15 cellular contexts compared by ENCODE assay signal in genomic region chr17:72005332-72006163, GRCh38.
DNase-seq lines count a peak whose midpoint lies in the region; ATAC-seq and TF ChIP-seq lines count a peak whose summit lies in the region.
"Had no signal": no experiment of that assay in that cellular context is flagged by ENCODE, and none has a peak within 500 bp of the region (broad histone marks: within the 10 kb centered on the region; RNA-seq: fewer than 3 reads in every experiment).

No MANE protein-coding gene starts in this region.

- in situ Hi-C loops in GM13977 (cut with MboI; ENCODE audit: low pct_unique_long_range_greater_than_20kb, low sequenced_read_pairs, unreplicated experiment) = no loop called here

- H3K4me3 Mint-ChIP-seq in natural killer cell = no peak overlapping the region

- ATAC-seq in GM18505 (IDR thresholded peaks at IDR 0.05; ENCODE audit: unreplicated experiment) = peak; percentile 58
- peak; percentile 74 for ATAC-seq in GM19395 (IDR thresholded peaks at IDR 0.05; ENCODE audit: unreplicated experiment)
- ATAC-seq in HG02759 (IDR thresholded peaks at IDR 0.05; ENCODE audit: unreplicated experiment) = peak; percentile 67
- peak; percentile 51 for ATAC-seq in HG03439 (IDR thresholded peaks at IDR 0.05; ENCODE audit: unreplicated experiment)
- ATAC-seq in natural killer cell = no peak
- ATAC-seq in GM18861 (IDR thresholded peaks at IDR 0.05; ENCODE audit: unreplicated experiment) = no peak
- ATAC-seq: PC-3 had no signal

- no peaks in the 10 kb centered on the region for H3K4me1 Mint-ChIP-seq in natural killer cell

- intact Hi-C loops in natural killer cell (cut with micrococcal nuclease) = no loop called here

- no peaks in the 10 kb centered on the region for H3K36me3 Mint-ChIP-seq in natural killer cell

- no peak overlapping the region for H3K27ac Mint-ChIP-seq in natural killer cell

- no peak for TF ChIP-seq CTCF in natural killer cell (IDR thresholded peaks at IDR 0.05)
- no peak for TF ChIP-seq CTCF in GM13977 (IDR thresholded peaks at IDR 0.05; ENCODE audit: extremely low read depth, insufficient read depth, missing control alignments)

- TF ChIP-seq POLR2A in GM18505 (IDR thresholded peaks at IDR 0.05; ENCODE audit: borderline replicate concordance, extremely low read depth, insufficient read depth, insufficient read length) = no peak

- peaks cover 0 to 4% of the 10 kb centered on the region in 2 donors for H3K9me3 Mint-ChIP-seq in natural killer cell

- no peak for DNase-seq in natural killer cell
- DNase-seq in SKM-1 treated with dmso at 0.1 percent for 144 hours (lab: John Stamatoyannopoulos, UW; ENCODE audit: unreplicated experiment) = no peak
- no peak for DNase-seq in GM13977 (ENCODE audit: low spot score)
- DNase-seq: activated CD4-positive, alpha-beta T cell treated with anti-CD3 and anti-CD28 coated beads, Interleukin-2, amount 50 U/mL, for 4 hours; DMS53; kidney glomerular epithelial cell; NCI-H446; PC-3; stimulated activated CD4-positive, alpha-beta T cell treated with anti-CD3 and anti-CD28 coated beads, Interleukin-4, amount 100 ng/mL, for 1 hour; stimulated activated naive CD4-positive, alpha-beta T cell had no signal

- no peaks in the 10 kb centered on the region for H3K27me3 Mint-ChIP-seq in natural killer cell (ENCODE audit: low read depth in 2 of 2)

Comparison
In these comparisons a context has a peak if more than half of its experiments do, and no peak if none do; other contexts are left out.
1. ATAC-seq: peak in GM18505 (single experiment), GM19395 (single experiment), HG02759 (single experiment) and HG03439 (single experiment); none in natural killer cell (0 of 3) and GM18861 (single experiment).